27 cellular contexts compared by ENCODE assay signal in the genomic region with DNA sequence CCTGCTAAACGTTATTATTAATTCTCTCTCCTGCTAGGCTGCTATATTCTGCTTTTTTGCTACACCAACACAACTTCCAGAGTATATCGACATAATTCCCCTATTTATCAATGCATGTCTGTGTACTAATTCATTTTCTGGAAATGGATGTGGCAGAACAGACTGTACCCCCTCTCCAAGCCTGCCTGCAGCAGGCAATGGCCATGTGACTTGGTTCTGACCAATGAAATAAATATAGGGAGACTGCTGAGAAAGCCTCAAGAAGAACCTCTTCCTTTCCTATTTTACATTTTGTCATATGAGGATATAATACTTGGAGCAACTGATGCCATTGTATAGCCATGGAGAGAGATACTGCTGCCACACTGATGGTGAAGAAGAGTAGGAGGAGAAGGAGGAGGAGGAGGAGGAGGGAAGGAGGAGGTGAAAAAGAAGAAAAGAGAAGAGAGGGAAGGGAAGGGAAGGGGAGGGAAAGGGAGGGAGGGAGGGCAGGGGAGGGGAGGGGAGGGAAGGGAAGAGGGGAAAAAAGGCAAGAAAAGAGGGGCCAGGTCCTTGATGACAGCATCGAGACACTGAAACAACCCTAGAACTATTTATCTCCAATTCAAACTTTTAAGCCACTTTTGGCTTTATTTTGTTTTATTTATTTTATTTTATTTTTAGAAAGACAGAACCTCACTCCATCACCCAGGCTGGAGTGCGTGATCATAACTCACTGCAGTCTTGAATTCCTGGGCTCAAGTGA. TPM values are rescaled to one million over a fixed set of nuclear protein-coding genes. Genes with fewer than 3 reads are reported as not detected.
"Had no signal": no experiment of that assay in that cellular context is flagged by ENCODE, and none has a peak within 500 bp of the region (broad histone marks: within the 10 kb centered on the region; RNA-seq: fewer than 3 reads in every experiment).

No MANE protein-coding gene starts in this region.

- H3K9me3 Mint-ChIP-seq: activated B cell treated with CpG ODN at 0.5 μM for 24 hours; activated CD4-positive, alpha-beta memory T cell treated with anti-CD3 and anti-CD28 coated beads for 36 hours; activated CD4-positive, alpha-beta T cell treated with anti-CD3 and anti-CD28 coated beads, Interleukin-2, amount 10 ng/mL, durations not matched to agents 7 days and 5 days; activated naive CD4-positive, alpha-beta T cell treated with anti-CD3 and anti-CD28 coated beads, Interleukin-2, amount 50 U/mL, for 72 hours; activated naive CD8-positive, alpha-beta T cell treated with anti-CD3 and anti-CD28 coated beads, Interleukin-2, amount 50 U/mL, for 24 hours; activated T-cell treated with anti-CD3 and anti-CD28 coated beads, Interleukin-2, amount 50 U/mL, for 4 hours had no signal

- H3K27ac ChIP-seq: ascending aorta, body of pancreas, PC-9 had no signal

- H3K27ac Mint-ChIP-seq: activated B cell treated with CpG ODN at 0.5 μM for 24 hours; activated CD4-positive, alpha-beta memory T cell treated with anti-CD3 and anti-CD28 coated beads for 36 hours; activated CD4-positive, alpha-beta T cell treated with anti-CD3 and anti-CD28 coated beads, Interleukin-2, amount 10 ng/mL, durations not matched to agents 7 days and 5 days; activated naive CD4-positive, alpha-beta T cell treated with anti-CD3 and anti-CD28 coated beads, Interleukin-2, amount 50 U/mL, for 72 hours; activated naive CD8-positive, alpha-beta T cell treated with anti-CD3 and anti-CD28 coated beads, Interleukin-2, amount 50 U/mL, for 24 hours; T-helper 17 cell had no signal

- H3K4me3 Mint-ChIP-seq: activated B cell treated with CpG ODN at 0.5 μM for 24 hours; activated CD4-positive, alpha-beta memory T cell treated with anti-CD3 and anti-CD28 coated beads for 36 hours; activated CD4-positive, alpha-beta T cell treated with anti-CD3 and anti-CD28 coated beads, Interleukin-2, amount 10 ng/mL, durations not matched to agents 7 days and 5 days; activated naive CD8-positive, alpha-beta T cell treated with anti-CD3 and anti-CD28 coated beads, Interleukin-2, amount 50 U/mL, for 24 hours; activated T-cell treated with anti-CD3 and anti-CD28 coated beads, Interleukin-2, amount 50 U/mL, for 4 hours; T-helper 17 cell had no signal

- H3K27me3 Mint-ChIP-seq: activated naive CD8-positive, alpha-beta T cell treated with anti-CD3 and anti-CD28 coated beads, Interleukin-2, amount 50 U/mL, for 24 hours had no signal

- H3K4me3 ChIP-seq: ascending aorta, body of pancreas, PC-9 had no signal

- H3K4me1 ChIP-seq: body of pancreas had no signal

- ATAC-seq: activated naive CD4-positive, alpha-beta T cell treated with anti-CD3 and anti-CD28 coated beads, Interleukin-2, amount 50 U/mL, for 72 hours; activated naive CD8-positive, alpha-beta T cell treated with anti-CD3 and anti-CD28 coated beads, Interleukin-2, amount 50 U/mL, for 24 hours; activated T-cell treated with anti-CD3 and anti-CD28 coated beads, Interleukin-2, amount 50 U/mL, for 4 hours; body of pancreas; T-helper 17 cell had no signal

- DNase-seq: activated B cell treated with CpG ODN at 0.5 μM for 24 hours; activated CD4-positive, alpha-beta memory T cell treated with anti-CD3 and anti-CD28 coated beads for 36 hours; activated CD4-positive, alpha-beta T cell treated with anti-CD3 and anti-CD28 coated beads for 1 hour; activated CD4-positive, alpha-beta T cell treated with anti-CD3 and anti-CD28 coated beads, Interleukin-2, amount 10 ng/mL, durations not matched to agents 7 days and 5 days; activated CD8-positive, alpha-beta memory T cell treated with anti-CD3 and anti-CD28 coated beads for 24 hours; activated effector memory CD4-positive, alpha-beta T cell treated with anti-CD3 and anti-CD28 coated beads, Interleukin-2, amount 50 U/mL, for 16 hours; activated naive CD4-positive, alpha-beta T cell treated with Interleukin-2 at 50 U/mL for 16 hours; activated naive CD8-positive, alpha-beta T cell treated with anti-CD3 and anti-CD28 coated beads, Interleukin-2, amount 50 U/mL, for 24 hours; activated T-cell treated with anti-CD3 and anti-CD28 coated beads, Interleukin-2, amount 50 U/mL, for 4 hours; amniotic stem cell; body of pancreas; central memory CD4-positive, alpha-beta T cell; Karpas-422; MM.1S; NCI-H1105 treated with DMSO at 0.1 percent for 48 hours; NCI-H1436 treated with DMSO at 0.1 percent for 48 hours; NCI-H187; NCI-H2081; NCI-H446; NCI-H524; PC-9; SIG-M5; T-helper 17 cell; T-helper 9 cell had no signal

- H3K4me2 ChIP-seq: PC-9 had no signal

- H3K27me3 ChIP-seq: ascending aorta, body of pancreas had no signal

- H3K4me1 Mint-ChIP-seq: activated B cell treated with CpG ODN at 0.5 μM for 24 hours; activated CD4-positive, alpha-beta T cell treated with anti-CD3 and anti-CD28 coated beads, Interleukin-2, amount 10 ng/mL, durations not matched to agents 7 days and 5 days; activated naive CD8-positive, alpha-beta T cell treated with anti-CD3 and anti-CD28 coated beads, Interleukin-2, amount 50 U/mL, for 24 hours; T-helper 17 cell had no signal

- H3K9me3 ChIP-seq: ascending aorta, body of pancreas had no signal

- H3K36me3 ChIP-seq: ascending aorta had no signal

- H3K36me3 Mint-ChIP-seq: activated CD4-positive, alpha-beta memory T cell treated with anti-CD3 and anti-CD28 coated beads for 36 hours; activated naive CD4-positive, alpha-beta T cell treated with anti-CD3 and anti-CD28 coated beads, Interleukin-2, amount 50 U/mL, for 72 hours had no signal

- H2AFZ ChIP-seq: PC-9 had no signal

RNA-seq across cellular contexts. Expression of a gene that starts 57.0 kb away (rescaled TPM):
- total RNA-seq: activated B cell treated with CpG ODN at 0.5 μM for 24 hours; activated naive CD4-positive, alpha-beta T cell treated with anti-CD3 and anti-CD28 coated beads, Interleukin-2, amount 50 U/mL, for 72 hours; bronchial epithelial cell; T-helper 17 cell had no signal
